ENCODE assay signal across 22 cellular contexts in genomic region chr19:1392939-1393530, GRCh38. TPM values are rescaled to one million over a fixed set of nuclear protein-coding genes. Genes with fewer than 3 reads are reported as not detected.
DNase-seq lines count a peak whose midpoint lies in the region; ATAC-seq, FAIRE-seq and TF ChIP-seq lines count a peak whose summit lies in the region.
"Had no signal": no experiment of that assay in that cellular context is flagged by ENCODE, and none has a peak within 500 bp of the region (broad histone marks: within the 10 kb centered on the region; RNA-seq: fewer than 3 reads in every experiment).

No MANE protein-coding gene starts in this region.

- TF ChIP-seq EP300 in HepG2 (IDR thresholded peaks at IDR 0.05; ENCODE audit: low read depth in 2 of 2, low read length in 2 of 2) (no peak), HepG2 (CRISPR knock-in tag; IDR thresholded peaks at IDR 0.05; ENCODE audit: borderline replicate concordance) (no peak)

- 99% methylated on average over 28 of the region's 37 CpGs for WGBS in HepG2 (ENCODE audit: low lambda C conversion rate)
- 100% methylated on average over 1 of the region's 37 CpGs for WGBS in right lobe of liver (ENCODE audit: insufficient coverage, low coverage, low lambda C conversion rate, missing lambda C conversion rate)
- no CpG with 5 or more reads among the region's 37 CpGs for WGBS in neuronal stem cell (ENCODE audit: extremely low coverage in 2 of 2, insufficient read length in 2 of 2, insufficient replicate concordance in 1 of 2), 2 donors

- H3K27me3 Mint-ChIP-seq in HFFc6 (ENCODE audit: insufficient read depth) = 0 out of 2 replicates have a peak, but pooled peaks cover 1% of the 10 kb centered on the region
- no peaks in the 10 kb centered on the region for H3K27me3 Mint-ChIP-seq in CD4-positive, alpha-beta T cell
- H3K27me3 Mint-ChIP-seq: CD4-positive, alpha-beta memory T cell; IgD-negative memory B cell had no signal

- BruUV-seq in HepG2 (replicated peaks; lab: Mats Ljungman, UMichigan) = no TSS peak

- no peaks in the 10 kb centered on the region for H3K79me2 ChIP-seq in HepG2 (ENCODE audit: insufficient read depth, low read length)

- H3K4me1 Mint-ChIP-seq in HFFc6 (ENCODE audit: low read depth) = no peaks in the 10 kb centered on the region
- H3K4me1 Mint-ChIP-seq in CD4-positive, alpha-beta T cell (ENCODE audit: low read depth) = no peaks in the 10 kb centered on the region

- TF ChIP-seq CTCF in HepG2 (CRISPR knock-in tag; IDR thresholded peaks at IDR 0.05) (no peak), right lobe of liver (IDR thresholded peaks at IDR 0.05) (no peak), mucosa of descending colon (IDR thresholded peaks at IDR 0.05) (no peak), HFFc6 (IDR thresholded peaks at IDR 0.05) (no peak)
- TF ChIP-seq CTCF in CD4-positive, alpha-beta T cell (IDR thresholded peaks at IDR 0.05) = no peak

- no peak overlapping the region for H3K14ac ChIP-seq in neuronal stem cell (ENCODE audit: low read length)

- H2BK15ac ChIP-seq in neuronal stem cell (ENCODE audit: low read length) = no peak overlapping the region

- no peaks in the 10 kb centered on the region for H3K9me3 ChIP-seq in HepG2 (ENCODE audit: low read length)
- no peaks in the 10 kb centered on the region for H3K9me3 ChIP-seq in right lobe of liver
- peaks cover 0 to 4% of the 10 kb centered on the region in 2 donors for H3K9me3 ChIP-seq in neuronal stem cell (replicated peaks in 1 of 2; ENCODE audit: control insufficient read depth in 2 of 2, insufficient read depth in 1 of 2, low read depth in 1 of 2, low read length in 2 of 2)
- no peaks in the 10 kb centered on the region for H3K9me3 ChIP-seq in mucosa of descending colon
- no peaks in the 10 kb centered on the region for H3K9me3 ChIP-seq in CD4-positive, alpha-beta T cell (ENCODE audit: control insufficient read depth, low read length)
- H3K9me3 ChIP-seq: A549 had no signal

- intact Hi-C loops in HepG2 (cut with micrococcal nuclease; ENCODE audit: unreplicated experiment) = no loop called here
- intact Hi-C loops in right lobe of liver (cut with DNase I) = loop anchor here in 1 of 2 donors (10.0 kb wide), 1 partner anchor 108 kb away; the partner anchor contains the start of gene EFNA2
- intact Hi-C loops in mucosa of descending colon (cut with DNase I, micrococcal nuclease) = no loop called here
- intact Hi-C loops in CD4-positive, alpha-beta T cell (cut with DNase I, micrococcal nuclease) = no loop called here

- in situ Hi-C loops in HepG2 (cut with HindIII; ENCODE audit: extremely low pct_ligation_motif_present, low pct_unique_long_range_greater_than_20kb) = no loop called here

- H3K4me3 ChIP-seq in HepG2 (replicated peaks in 1 of 3; ENCODE audit: insufficient read depth in 1 of 3, low read depth in 2 of 3, low read length in 3 of 3) = no peak overlapping the region
- H3K4me3 ChIP-seq in right lobe of liver = no peak overlapping the region
- H3K4me3 ChIP-seq in neuronal stem cell (ENCODE audit: low read length in 2 of 2) = no peak overlapping the region
- H3K4me3 ChIP-seq in mucosa of descending colon = no peak overlapping the region
- H3K4me3 ChIP-seq: A549, GM12878 had no signal

- H3K27me3 ChIP-seq in HepG2 (ENCODE audit: control insufficient read depth in 1 of 2, insufficient read depth in 2 of 2, low read length in 2 of 2) (no peaks in the 10 kb centered on the region), right lobe of liver (no peaks in the 10 kb centered on the region), neuronal stem cell (ENCODE audit: control insufficient read depth in 3 of 3, insufficient read depth in 3 of 3, low read depth in 1 of 3, low read length in 3 of 3) (peaks cover 0 to 2% (median 0%) of the 10 kb centered on the region in 3 experiments)
- H3K27me3 ChIP-seq in CD4-positive, alpha-beta T cell (ENCODE audit: control insufficient read depth, insufficient read depth, low read length) = no peaks in the 10 kb centered on the region

- no peak overlapping the region for H3K23ac ChIP-seq in neuronal stem cell (ENCODE audit: low read depth, low read length, poor library complexity)

- H3K9me3 Mint-ChIP-seq in HFFc6 = no peaks in the 10 kb centered on the region
- no peaks in the 10 kb centered on the region for H3K9me3 Mint-ChIP-seq in CD4-positive, alpha-beta T cell
- H3K9me3 Mint-ChIP-seq: CD4-positive, alpha-beta memory T cell; IgD-negative memory B cell had no signal

- no peak overlapping the region for H3K4ac ChIP-seq in neuronal stem cell (ENCODE audit: low read length)

- POLR2A ChIA-PET in HepG2 (lab: Yijun Ruan, JAX) = interaction anchor here (1.1 kb wide), 1 partner anchor 20 kb away, joined by 3 read pairs; no protein-coding TSS in a partner anchor
- POLR2A ChIA-PET in CD4-positive, alpha-beta T cell (lab: Charles Lee) = no interaction called here

- H3K4me3 Mint-ChIP-seq in HFFc6 = no peak overlapping the region
- H3K4me3 Mint-ChIP-seq in CD4-positive, alpha-beta T cell = no peak overlapping the region
- H3K4me3 Mint-ChIP-seq: CD4-positive, alpha-beta memory T cell had no signal

- no peak overlapping the region for H3K9ac ChIP-seq in HepG2 (ENCODE audit: insufficient read depth, low read depth, low read length)
- H3K9ac ChIP-seq in neuronal stem cell (ENCODE audit: low read depth, low read length, poor library complexity) = peak overlapping the region; percentile 72

- H3K18ac ChIP-seq in neuronal stem cell (ENCODE audit: low read length) = no peak overlapping the region

- H3K4me1 ChIP-seq in HepG2 (ENCODE audit: insufficient read depth, low read length) (peaks cover 25% of the 10 kb centered on the region), right lobe of liver (peaks cover 0 to 37% (median 15%) of the 10 kb centered on the region in 4 donors), neuronal stem cell (ENCODE audit: control insufficient read depth in 2 of 2, insufficient read depth in 1 of 2, low read depth in 1 of 2, low read length in 2 of 2) (peaks cover 0 to 4% of the 10 kb centered on the region in 2 donors), mucosa of descending colon (ENCODE audit: low read depth) (no peaks in the 10 kb centered on the region)
- H3K4me1 ChIP-seq: A549 had no signal

- H4K20me1 ChIP-seq in HepG2 (ENCODE audit: insufficient read depth, low read length) = no peaks in the 10 kb centered on the region

- H3K36me3 Mint-ChIP-seq in HFFc6 (ENCODE audit: low read depth) = peaks cover 21% of the 10 kb centered on the region
- peaks cover 31% of the 10 kb centered on the region for H3K36me3 Mint-ChIP-seq in CD4-positive, alpha-beta T cell (ENCODE audit: low read depth)

- no peak overlapping the region for H2BK12ac ChIP-seq in neuronal stem cell (ENCODE audit: low read length)

- no peak overlapping the region for H2AFZ ChIP-seq in HepG2 (ENCODE audit: low read length)
- no peak overlapping the region for H2AFZ ChIP-seq in neuronal stem cell (ENCODE audit: low read length)

- H3K79me1 ChIP-seq in neuronal stem cell (ENCODE audit: low read depth, low read length) = peaks cover 19% of the 10 kb centered on the region

- no peak overlapping the region for H4K8ac ChIP-seq in neuronal stem cell (ENCODE audit: low read depth, low read length)

- H2AK5ac ChIP-seq in neuronal stem cell (ENCODE audit: low read depth, low read length) = peak overlapping the region; percentile 45

- no peak overlapping the region for H4K91ac ChIP-seq in neuronal stem cell (ENCODE audit: low read depth, low read length, poor library complexity)

- no peak overlapping the region for H2BK5ac ChIP-seq in neuronal stem cell (ENCODE audit: low read length)

- CTCF ChIA-PET in HepG2 (lab: Yijun Ruan, JAX; ENCODE audit: low intra/inter-chr PET ratio, low total read pairs) = no interaction called here
- CTCF ChIA-PET in CD4-positive, alpha-beta T cell (lab: Charles Lee) = no interaction called here

- no peak overlapping the region for H3K27ac ChIP-seq in HepG2 (ENCODE audit: extremely low read length, insufficient read depth, low read length)
- H3K27ac ChIP-seq in right lobe of liver = no peak overlapping the region
- H3K27ac ChIP-seq in cingulate gyrus (ENCODE audit: low read depth, low read length) = peak overlapping the region; percentile 32
- no peak overlapping the region for H3K27ac ChIP-seq in neuronal stem cell (replicated peaks; ENCODE audit: low read length)
- H3K27ac ChIP-seq in CD4-positive, alpha-beta T cell (ENCODE audit: low read depth, low read length) = no peak overlapping the region
- H3K27ac ChIP-seq: A549, C4-2B, HL-60 had no signal

- TF ChIP-seq POLR2A in HepG2 (IDR thresholded peaks at IDR 0.05; ENCODE audit: insufficient read depth in 1 of 2, low read depth in 2 of 2, low read length in 2 of 2) (no peak), right lobe of liver (IDR thresholded peaks at IDR 0.05) (no peak)

- no peak for DNase-seq in HepG2 (ENCODE audit: low spot score)
- no peak for DNase-seq in right lobe of liver
- DNase-seq in neuronal stem cell (ENCODE audit: low spot score) = no peak
- DNase-seq in mucosa of descending colon = no peak
- DNase-seq in HFFc6 = no peak
- no peak for DNase-seq in CD4-positive, alpha-beta T cell
- DNase-seq: AML-193; Calu3; CD4-positive, alpha-beta memory T cell; DMS53; DND-41; EL; GOT3; H7; KG1 had no signal

- H3K36me3 ChIP-seq in HepG2 (replicated peaks in 1 of 2; ENCODE audit: control insufficient read depth in 1 of 2, insufficient read depth in 2 of 2, low read length in 2 of 2) (peaks cover 8 to 38% of the 10 kb centered on the region in 2 experiments), right lobe of liver (peaks cover 0 to 33% (median 7%) of the 10 kb centered on the region in 4 donors), neuronal stem cell (replicated peaks in 1 of 2; ENCODE audit: control insufficient read depth in 2 of 2, insufficient read depth in 2 of 2, low read length in 2 of 2) (peaks cover 18 to 49% of the 10 kb centered on the region in 2 donors), mucosa of descending colon (ENCODE audit: low read depth) (peaks cover 3% of the 10 kb centered on the region)

- FAIRE-seq in HepG2 (lab: Jason Lieb, UNC) = no peak
- FAIRE-seq: A549, GM12878 had no signal

- TF ChIP-seq RAD21 in HepG2 (CRISPR knock-in tag; IDR thresholded peaks at IDR 0.05) = no peak

- H3K4me2 ChIP-seq in HepG2 (ENCODE audit: low read depth, low read length) = no peak overlapping the region
- H3K4me2 ChIP-seq in neuronal stem cell (ENCODE audit: insufficient read depth, low read length, poor library complexity, severe bottlenecking) = no peak overlapping the region
- H3K4me2 ChIP-seq: A549 had no signal

- no peak overlapping the region for H2BK120ac ChIP-seq in neuronal stem cell (ENCODE audit: low read depth, low read length)

- ATAC-seq in HepG2 = no peak
- no peak for ATAC-seq in right lobe of liver
- ATAC-seq in mucosa of descending colon = no peak
- no peak for ATAC-seq in CD4-positive, alpha-beta T cell (ENCODE audit: poor library complexity)
- ATAC-seq: A549, GM12878, HCT116 had no signal

- no peak overlapping the region for H3K27ac Mint-ChIP-seq in HFFc6
- H3K27ac Mint-ChIP-seq in CD4-positive, alpha-beta T cell = no peak overlapping the region

RNA-seq across cellular contexts. Expression of gene GAMT, which starts 8.3 kb away (rescaled TPM):
- total RNA-seq in HepG2 (2016; rRNA removed; fragmentation: Illumina TruSeq; extraction: Trizol) = 113 and 124 TPM in 2 replicates
- total RNA-seq in HepG2 (2016; cell fraction: cytosol; rRNA removed; fragmentation: Illumina TruSeq; extraction: Trizol; ENCODE audit: low read depth) = 167 and 206 TPM in 2 replicates
- 112 and 125 TPM in 2 replicates for total RNA-seq in HepG2 (2016; cell fraction: insoluble cytoplasmic fraction; rRNA removed; fragmentation: Illumina TruSeq; extraction: Trizol)
- 130 and 170 TPM in 2 replicates for total RNA-seq in HepG2 (2016; cell fraction: membrane; rRNA removed; fragmentation: Illumina TruSeq; extraction: Trizol)
- 42.6 and 51.4 TPM in 2 replicates for total RNA-seq in HepG2 (2016; cell fraction: nucleus; rRNA removed; fragmentation: Illumina TruSeq; extraction: Trizol)
- 115 and 120 TPM in 2 replicates for polyA plus RNA-seq in HepG2 (2011; rRNA removed)
- polyA plus RNA-seq in HepG2 (2011; cell fraction: cytosol; rRNA removed) = 103 and 156 TPM in 2 replicates
- polyA plus RNA-seq in HepG2 (2011; cell fraction: nucleus; rRNA removed) = 88.3 and 90.1 TPM in 2 replicates
- 74.3 and 76.0 TPM in 2 replicates for polyA plus RNA-seq in HepG2 (2012)
- polyA plus RNA-seq in HepG2 (2016; cell fraction: cytosol; fragmentation: Illumina TruSeq; extraction: Trizol; ENCODE audit: low read depth) = 282 and 316 TPM in 2 replicates
- 152 and 183 TPM in 2 replicates for polyA plus RNA-seq in HepG2 (2016; cell fraction: insoluble cytoplasmic fraction; fragmentation: Illumina TruSeq; extraction: Trizol; ENCODE audit: low read depth)
- 195 and 222 TPM in 2 replicates for polyA plus RNA-seq in HepG2 (2016; cell fraction: membrane; fragmentation: Illumina TruSeq; extraction: Trizol; ENCODE audit: low read depth)
- polyA plus RNA-seq in HepG2 (2016; cell fraction: nucleus; fragmentation: Illumina TruSeq; extraction: Trizol; ENCODE audit: insufficient read depth, low read depth) = 119 and 134 TPM in 2 replicates
- 46.3 and 144 TPM in 2 replicates for polyA minus RNA-seq in HepG2 (2011; rRNA and poly(A)+ RNA removed; ENCODE audit: low replicate concordance)
- 48.8 and 63.0 TPM in 2 replicates for polyA minus RNA-seq in HepG2 (2011; cell fraction: cytosol; rRNA and poly(A)+ RNA removed)
- 20.3 and 21.1 TPM in 2 replicates for polyA minus RNA-seq in HepG2 (2011; cell fraction: nucleus; rRNA and poly(A)+ RNA removed)
- total RNA-seq in right lobe of liver = 100 to 1,000 TPM; 151 to 380 (median 221) TPM
- 41.6 TPM for polyA plus RNA-seq in neuronal stem cell (2013, experiment 1 of 2)
- 42.6 TPM for polyA plus RNA-seq in neuronal stem cell (2013, experiment 2 of 2)
- 1 to 10 TPM; 1.6 to 7.0 (median 2.1) TPM for total RNA-seq in mucosa of descending colon
- total RNA-seq in HFFc6 (2021; fragmentation: NEBNext Ultra II Directional; extraction: Animal tissue kit (Norgen Biotek cat#: 25700)) = 10 to 100 TPM; 55.2 to 71.3 (median 67.7) TPM
- total RNA-seq in CD4-positive, alpha-beta T cell = 10 to 100 TPM; 11.0 to 13.0 TPM

RNA-seq across cellular contexts. Expression of gene NDUFS7, which starts 9.3 kb away (rescaled TPM):
- total RNA-seq in HepG2 (2016; rRNA removed; fragmentation: Illumina TruSeq; extraction: Trizol) (41.9 and 66.9 TPM in 2 replicates), right lobe of liver (100 to 1,000 TPM in 2 of 6 experiments, 10 to 100 TPM in 4; 70.1 to 210 (median 85.0) TPM), mucosa of descending colon (100 to 1,000 TPM; 118 to 160 (median 148) TPM)
- 18.8 and 21.5 TPM in 2 replicates for total RNA-seq in HepG2 (2016; cell fraction: cytosol; rRNA removed; fragmentation: Illumina TruSeq; extraction: Trizol; ENCODE audit: low read depth)
- 44.6 and 65.2 TPM in 2 replicates for total RNA-seq in HepG2 (2016; cell fraction: insoluble cytoplasmic fraction; rRNA removed; fragmentation: Illumina TruSeq; extraction: Trizol)
- total RNA-seq in HepG2 (2016; cell fraction: membrane; rRNA removed; fragmentation: Illumina TruSeq; extraction: Trizol) = 20.5 and 26.2 TPM in 2 replicates
- 38.7 and 47.0 TPM in 2 replicates for total RNA-seq in HepG2 (2016; cell fraction: nucleus; rRNA removed; fragmentation: Illumina TruSeq; extraction: Trizol)
- 34.3 and 39.2 TPM in 2 replicates for polyA plus RNA-seq in HepG2 (2011; rRNA removed)
- 40.7 and 105 TPM in 2 replicates for polyA plus RNA-seq in HepG2 (2011; cell fraction: cytosol; rRNA removed)
- 81.3 and 103 TPM in 2 replicates for polyA plus RNA-seq in HepG2 (2011; cell fraction: nucleus; rRNA removed)
- polyA plus RNA-seq in HepG2 (2012) = 23.8 and 33.4 TPM in 2 replicates
- 23.8 and 28.5 TPM in 2 replicates for polyA plus RNA-seq in HepG2 (2016; cell fraction: cytosol; fragmentation: Illumina TruSeq; extraction: Trizol; ENCODE audit: low read depth)
- polyA plus RNA-seq in HepG2 (2016; cell fraction: insoluble cytoplasmic fraction; fragmentation: Illumina TruSeq; extraction: Trizol; ENCODE audit: low read depth) = 44.9 and 52.6 TPM in 2 replicates
- polyA plus RNA-seq in HepG2 (2016; cell fraction: membrane; fragmentation: Illumina TruSeq; extraction: Trizol; ENCODE audit: low read depth) = 17.9 and 21.2 TPM in 2 replicates
- 72.2 and 84.5 TPM in 2 replicates for polyA plus RNA-seq in HepG2 (2016; cell fraction: nucleus; fragmentation: Illumina TruSeq; extraction: Trizol; ENCODE audit: insufficient read depth, low read depth)
- polyA minus RNA-seq in HepG2 (2011; rRNA and poly(A)+ RNA removed; ENCODE audit: low replicate concordance) = 40.5 and 74.3 TPM in 2 replicates
- polyA minus RNA-seq in HepG2 (2011; cell fraction: cytosol; rRNA and poly(A)+ RNA removed) = 34.4 and 46.1 TPM in 2 replicates
- 8.9 and 9.0 TPM in 2 replicates for polyA minus RNA-seq in HepG2 (2011; cell fraction: nucleus; rRNA and poly(A)+ RNA removed)
- 61.9 TPM for polyA plus RNA-seq in neuronal stem cell (2013, experiment 1 of 2)
- polyA plus RNA-seq in neuronal stem cell (2013, experiment 2 of 2) = 60.2 TPM
- total RNA-seq in HFFc6 (2021; fragmentation: NEBNext Ultra II Directional; extraction: Animal tissue kit (Norgen Biotek cat#: 25700)) = 100 to 1,000 TPM in 2 of 6 experiments, 10 to 100 TPM in 4; 91.9 to 105 (median 97.6) TPM
- 10 to 100 TPM; 40.0 to 42.6 TPM for total RNA-seq in CD4-positive, alpha-beta T cell

RNA-seq across cellular contexts. Expression of gene DAZAP1, which starts 14.4 kb away (rescaled TPM):
- total RNA-seq in HepG2 (2016; rRNA removed; fragmentation: Illumina TruSeq; extraction: Trizol) (50.5 and 79.2 TPM in 2 replicates), right lobe of liver (10 to 100 TPM; 22.3 to 50.9 (median 42.2) TPM), mucosa of descending colon (100 to 1,000 TPM; 117 to 123 (median 119) TPM)
- 72.9 and 77.7 TPM in 2 replicates for total RNA-seq in HepG2 (2016; cell fraction: cytosol; rRNA removed; fragmentation: Illumina TruSeq; extraction: Trizol; ENCODE audit: low read depth)
- 43.4 and 84.1 TPM in 2 replicates for total RNA-seq in HepG2 (2016; cell fraction: insoluble cytoplasmic fraction; rRNA removed; fragmentation: Illumina TruSeq; extraction: Trizol)
- total RNA-seq in HepG2 (2016; cell fraction: membrane; rRNA removed; fragmentation: Illumina TruSeq; extraction: Trizol) = 104 and 106 TPM in 2 replicates
- total RNA-seq in HepG2 (2016; cell fraction: nucleus; rRNA removed; fragmentation: Illumina TruSeq; extraction: Trizol) = 38.3 and 43.3 TPM in 2 replicates
- polyA plus RNA-seq in HepG2 (2011; rRNA removed) = 58.7 and 63.3 TPM in 2 replicates
- 37.8 and 48.2 TPM in 2 replicates for polyA plus RNA-seq in HepG2 (2011; cell fraction: cytosol; rRNA removed)
- 99.5 and 105 TPM in 2 replicates for polyA plus RNA-seq in HepG2 (2011; cell fraction: nucleus; rRNA removed)
- polyA plus RNA-seq in HepG2 (2012) = 48.3 and 71.8 TPM in 2 replicates
- 108 and 114 TPM in 2 replicates for polyA plus RNA-seq in HepG2 (2016; cell fraction: cytosol; fragmentation: Illumina TruSeq; extraction: Trizol; ENCODE audit: low read depth)
- 86.3 and 104 TPM in 2 replicates for polyA plus RNA-seq in HepG2 (2016; cell fraction: insoluble cytoplasmic fraction; fragmentation: Illumina TruSeq; extraction: Trizol; ENCODE audit: low read depth)
- polyA plus RNA-seq in HepG2 (2016; cell fraction: membrane; fragmentation: Illumina TruSeq; extraction: Trizol; ENCODE audit: low read depth) = 117 and 124 TPM in 2 replicates
- polyA plus RNA-seq in HepG2 (2016; cell fraction: nucleus; fragmentation: Illumina TruSeq; extraction: Trizol; ENCODE audit: insufficient read depth, low read depth) = 140 and 145 TPM in 2 replicates
- polyA minus RNA-seq in HepG2 (2011; rRNA and poly(A)+ RNA removed; ENCODE audit: low replicate concordance) = 26.8 and 58.6 TPM in 2 replicates
- 32.1 and 33.1 TPM in 2 replicates for polyA minus RNA-seq in HepG2 (2011; cell fraction: cytosol; rRNA and poly(A)+ RNA removed)
- polyA minus RNA-seq in HepG2 (2011; cell fraction: nucleus; rRNA and poly(A)+ RNA removed) = 35.5 and 41.4 TPM in 2 replicates
- polyA plus RNA-seq in neuronal stem cell (2013, experiment 1 of 2) = 124 TPM
- 126 TPM for polyA plus RNA-seq in neuronal stem cell (2013, experiment 2 of 2)
- 100 to 1,000 TPM in 4 of 6 experiments, 10 to 100 TPM in 2; 87.2 to 109 (median 103) TPM for total RNA-seq in HFFc6 (2021; fragmentation: NEBNext Ultra II Directional; extraction: Animal tissue kit (Norgen Biotek cat#: 25700))
- 100 to 1,000 TPM; 128 to 133 TPM for total RNA-seq in CD4-positive, alpha-beta T cell

RNA-seq across cellular contexts. Expression of gene RPS15, which starts 45.2 kb away (rescaled TPM):
- 695 and 780 TPM in 2 replicates for total RNA-seq in HepG2 (2016; rRNA removed; fragmentation: Illumina TruSeq; extraction: Trizol)
- total RNA-seq in HepG2 (2016; cell fraction: cytosol; rRNA removed; fragmentation: Illumina TruSeq; extraction: Trizol; ENCODE audit: low read depth) = 693 and 734 TPM in 2 replicates
- total RNA-seq in HepG2 (2016; cell fraction: insoluble cytoplasmic fraction; rRNA removed; fragmentation: Illumina TruSeq; extraction: Trizol) = 654 and 886 TPM in 2 replicates
- total RNA-seq in HepG2 (2016; cell fraction: membrane; rRNA removed; fragmentation: Illumina TruSeq; extraction: Trizol) = 967 and 1,125 TPM in 2 replicates
- 240 and 299 TPM in 2 replicates for total RNA-seq in HepG2 (2016; cell fraction: nucleus; rRNA removed; fragmentation: Illumina TruSeq; extraction: Trizol)
- 1,411 and 1,504 TPM in 2 replicates for polyA plus RNA-seq in HepG2 (2011; rRNA removed)
- 2,214 and 3,196 TPM in 2 replicates for polyA plus RNA-seq in HepG2 (2011; cell fraction: cytosol; rRNA removed)
- 923 and 1,023 TPM in 2 replicates for polyA plus RNA-seq in HepG2 (2011; cell fraction: nucleus; rRNA removed)
- 1,504 and 2,202 TPM in 2 replicates for polyA plus RNA-seq in HepG2 (2012)
- polyA plus RNA-seq in HepG2 (2016; cell fraction: cytosol; fragmentation: Illumina TruSeq; extraction: Trizol; ENCODE audit: low read depth) = 1,868 and 2,054 TPM in 2 replicates
- polyA plus RNA-seq in HepG2 (2016; cell fraction: insoluble cytoplasmic fraction; fragmentation: Illumina TruSeq; extraction: Trizol; ENCODE audit: low read depth) = 1,628 and 1,692 TPM in 2 replicates
- polyA plus RNA-seq in HepG2 (2016; cell fraction: membrane; fragmentation: Illumina TruSeq; extraction: Trizol; ENCODE audit: low read depth) = 2,328 and 2,419 TPM in 2 replicates
- 895 and 898 TPM in 2 replicates for polyA plus RNA-seq in HepG2 (2016; cell fraction: nucleus; fragmentation: Illumina TruSeq; extraction: Trizol; ENCODE audit: insufficient read depth, low read depth)
- polyA minus RNA-seq in HepG2 (2011; rRNA and poly(A)+ RNA removed; ENCODE audit: low replicate concordance) = 538 and 916 TPM in 2 replicates
- polyA minus RNA-seq in HepG2 (2011; cell fraction: cytosol; rRNA and poly(A)+ RNA removed) = 647 and 682 TPM in 2 replicates
- 109 and 140 TPM in 2 replicates for polyA minus RNA-seq in HepG2 (2011; cell fraction: nucleus; rRNA and poly(A)+ RNA removed)
- total RNA-seq in right lobe of liver = 1,000 to 10,000 TPM in 2 of 6 experiments, 100 to 1,000 TPM in 4; 334 to 1,615 (median 355) TPM
- 3,965 TPM for polyA plus RNA-seq in neuronal stem cell (2013, experiment 1 of 2)
- polyA plus RNA-seq in neuronal stem cell (2013, experiment 2 of 2) = 3,732 TPM
- 100 to 1,000 TPM; 748 to 897 (median 892) TPM for total RNA-seq in mucosa of descending colon
- total RNA-seq in HFFc6 (2021; fragmentation: NEBNext Ultra II Directional; extraction: Animal tissue kit (Norgen Biotek cat#: 25700)) = 1,000 to 10,000 TPM; 1,047 to 1,358 (median 1,277) TPM
- total RNA-seq in CD4-positive, alpha-beta T cell = 1,000 to 10,000 TPM; 2,193 to 2,200 TPM

RNA-seq across cellular contexts. Expression of gene APC2, which starts 56.9 kb away (rescaled TPM):
- total RNA-seq in HepG2 (2016; rRNA removed; fragmentation: Illumina TruSeq; extraction: Trizol) = 0.22 TPM in 1 of 2 replicates, not detected in the other
- total RNA-seq in HepG2 (2016; cell fraction: cytosol; rRNA removed; fragmentation: Illumina TruSeq; extraction: Trizol; ENCODE audit: low read depth) = under 0.01 TPM in 1 of 2 replicates, not detected in the other
- 0.02 and 0.27 TPM in 2 replicates for total RNA-seq in HepG2 (2016; cell fraction: insoluble cytoplasmic fraction; rRNA removed; fragmentation: Illumina TruSeq; extraction: Trizol)
- 0.24 TPM in 1 of 2 replicates, not detected in the other for total RNA-seq in HepG2 (2016; cell fraction: membrane; rRNA removed; fragmentation: Illumina TruSeq; extraction: Trizol)
- 0.25 and 0.28 TPM in 2 replicates for total RNA-seq in HepG2 (2016; cell fraction: nucleus; rRNA removed; fragmentation: Illumina TruSeq; extraction: Trizol)
- polyA plus RNA-seq in HepG2 (2011; rRNA removed) = 0.08 and 0.16 TPM in 2 replicates
- 0.04 and 0.07 TPM in 2 replicates for polyA plus RNA-seq in HepG2 (2011; cell fraction: cytosol; rRNA removed)
- polyA plus RNA-seq in HepG2 (2011; cell fraction: nucleus; rRNA removed) = 0.37 and 0.61 TPM in 2 replicates
- polyA plus RNA-seq in HepG2 (2012) = 0.11 and 0.28 TPM in 2 replicates
- polyA plus RNA-seq in HepG2 (2016; cell fraction: cytosol; fragmentation: Illumina TruSeq; extraction: Trizol; ENCODE audit: low read depth) = not detected in 2 replicates
- polyA plus RNA-seq in HepG2 (2016; cell fraction: insoluble cytoplasmic fraction; fragmentation: Illumina TruSeq; extraction: Trizol; ENCODE audit: low read depth) = not detected in 2 replicates
- not detected in 2 replicates for polyA plus RNA-seq in HepG2 (2016; cell fraction: membrane; fragmentation: Illumina TruSeq; extraction: Trizol; ENCODE audit: low read depth)
- 0.18 and 0.40 TPM in 2 replicates for polyA plus RNA-seq in HepG2 (2016; cell fraction: nucleus; fragmentation: Illumina TruSeq; extraction: Trizol; ENCODE audit: insufficient read depth, low read depth)
- polyA minus RNA-seq in HepG2 (2011; rRNA and poly(A)+ RNA removed; ENCODE audit: low replicate concordance) = 0.40 and 0.77 TPM in 2 replicates
- polyA minus RNA-seq in HepG2 (2011; cell fraction: cytosol; rRNA and poly(A)+ RNA removed) = 0.35 and 0.49 TPM in 2 replicates
- polyA minus RNA-seq in HepG2 (2011; cell fraction: nucleus; rRNA and poly(A)+ RNA removed) = 0.52 and 0.75 TPM in 2 replicates
- total RNA-seq in right lobe of liver = under 1 TPM in 3 of 6 experiments, not detected in 3; 0.06 to 0.13 (median 0.06) TPM
- 3.4 TPM for polyA plus RNA-seq in neuronal stem cell (2013, experiment 1 of 2)
- 3.9 TPM for polyA plus RNA-seq in neuronal stem cell (2013, experiment 2 of 2)
- total RNA-seq in mucosa of descending colon = 1 to 10 TPM in 1 of 3 donors, under 1 TPM in 2; 0.23 to 5.9 (median 0.24) TPM
- total RNA-seq in HFFc6 (2021; fragmentation: NEBNext Ultra II Directional; extraction: Animal tissue kit (Norgen Biotek cat#: 25700)) = under 1 TPM; 0.18 to 0.47 (median 0.32) TPM
- total RNA-seq in CD4-positive, alpha-beta T cell = under 1 TPM; 0.20 to 0.30 TPM
- total RNA-seq: CD4-positive, alpha-beta memory T cell had no signal
- polyA plus RNA-seq: CD4-positive, alpha-beta memory T cell had no signal
